ENCODE assay signal across 8 cellular contexts in genomic region chr1:244049969-244050834, GRCh38.
DNase-seq lines count a peak whose midpoint lies in the region; ATAC-seq, FAIRE-seq and TF ChIP-seq lines count a peak whose summit lies in the region.

No MANE protein-coding gene starts in this region.

- H3K4me2 ChIP-seq in OCI-LY3 (ENCODE audit: low read length) = peak overlapping the region; percentile 100

- no peaks in the 10 kb centered on the region for H3K9me3 Mint-ChIP-seq in dendritic cell treated with granulocyte-macrophage colony-stimulating factor and Interleukin-4, amounts not matched to agents 40 ng/mL and 50 ng/mL, for 4 days

- no peak for FAIRE-seq in H54 (lab: Jason Lieb, UNC)

- peak overlapping the region; percentile 98 for H3K4me3 Mint-ChIP-seq in dendritic cell treated with granulocyte-macrophage colony-stimulating factor and Interleukin-4, amounts not matched to agents 40 ng/mL and 50 ng/mL, for 4 days

- H3K4me3 ChIP-seq in OCI-LY3 (ENCODE audit: low read length) (peak overlapping the region; percentile 93), muscle layer of colon (ENCODE audit: low read depth in 1 of 2, low read length in 2 of 2) (peak overlapping the region; percentile 50 to 98)

- TF ChIP-seq CTCF in OCI-LY3 (IDR thresholded peaks at IDR 0.05; ENCODE audit: low read depth, low read length) = no peak

- H3K36me3 Mint-ChIP-seq in dendritic cell treated with granulocyte-macrophage colony-stimulating factor and Interleukin-4, amounts not matched to agents 40 ng/mL and 50 ng/mL, for 4 days (ENCODE audit: low read depth) = peaks cover 15% of the 10 kb centered on the region

- H3K4me1 ChIP-seq in OCI-LY3 (ENCODE audit: low read length) (peaks cover 52% of the 10 kb centered on the region), muscle layer of colon (ENCODE audit: insufficient read depth, low read length) (peaks cover 26% of the 10 kb centered on the region)

- ATAC-seq in GM19452 (IDR thresholded peaks at IDR 0.05; ENCODE audit: unreplicated experiment) = no peak
- no peak for ATAC-seq in HG03565 (IDR thresholded peaks at IDR 0.05; ENCODE audit: unreplicated experiment)

- peaks cover 54% of the 10 kb centered on the region for H4K20me1 ChIP-seq in OCI-LY3 (ENCODE audit: insufficient read depth, low read length)

- no peak overlapping the region for H2AFZ ChIP-seq in OCI-LY3 (ENCODE audit: low read depth, low read length)

- H3K27ac Mint-ChIP-seq in dendritic cell treated with granulocyte-macrophage colony-stimulating factor and Interleukin-4, amounts not matched to agents 40 ng/mL and 50 ng/mL, for 4 days = peak overlapping the region; percentile 90

- H3K27me3 ChIP-seq in OCI-LY3 (ENCODE audit: low read depth, low read length) (peaks cover 7% of the 10 kb centered on the region), muscle layer of colon (ENCODE audit: control insufficient read depth in 1 of 2, insufficient read depth in 2 of 2, low read length in 2 of 2) (no peaks in the 10 kb centered on the region)

- DNase-seq in NCI-H1092 treated with DMSO at 0.1 percent for 48 hours (lab: John Stamatoyannopoulos, UW) (peak; percentile 40), NCI-H1092 (lab: John Stamatoyannopoulos, UW) (no peak), H54 (ENCODE audit: insufficient read length, low spot score) (no peak)

- H3K79me2 ChIP-seq in OCI-LY3 (ENCODE audit: low read length) = peaks cover 49% of the 10 kb centered on the region

- H3K9me3 ChIP-seq in OCI-LY3 (ENCODE audit: insufficient read depth, low read length) = no peaks in the 10 kb centered on the region
- no peaks in the 10 kb centered on the region for H3K9me3 ChIP-seq in muscle layer of colon (ENCODE audit: low read length)

- H3K9ac ChIP-seq in OCI-LY3 (ENCODE audit: low read length) = peak overlapping the region; percentile 82
- peak overlapping the region; percentile 73 for H3K9ac ChIP-seq in muscle layer of colon (ENCODE audit: low read length)

- H3K4me1 Mint-ChIP-seq in dendritic cell treated with granulocyte-macrophage colony-stimulating factor and Interleukin-4, amounts not matched to agents 40 ng/mL and 50 ng/mL, for 4 days (ENCODE audit: low read depth) = peaks cover 12% of the 10 kb centered on the region

- peak overlapping the region; percentile 79 for H3K27ac ChIP-seq in OCI-LY3 (ENCODE audit: low read length)
- H3K27ac ChIP-seq in muscle layer of colon (ENCODE audit: low read depth, low read length) = peak overlapping the region; percentile 57

- intact Hi-C loops in dendritic cell treated with granulocyte-macrophage colony-stimulating factor and Interleukin-4, amounts not matched to agents 40 ng/mL and 50 ng/mL, for 4 days (cut with micrococcal nuclease) = loop anchor here (2.0 to 5.0 kb wide), 5 partner anchors 198 to 338 kb away; partner anchors contain the start of gene AKT3

- TF ChIP-seq POLR2A in H54 (IDR thresholded peaks at IDR 0.05; ENCODE audit: low read depth, low read length) = no peak

- H3K36me3 ChIP-seq in OCI-LY3 (replicated peaks; ENCODE audit: low read depth, low read length) (peaks cover 21% of the 10 kb centered on the region), muscle layer of colon (ENCODE audit: insufficient read depth, low read length) (peaks cover 9% of the 10 kb centered on the region)

- no peaks in the 10 kb centered on the region for H3K27me3 Mint-ChIP-seq in dendritic cell treated with granulocyte-macrophage colony-stimulating factor and Interleukin-4, amounts not matched to agents 40 ng/mL and 50 ng/mL, for 4 days
